ENCODE assay signal across 9 cellular contexts in genomic region chr1:203636306-203636705, GRCh38. TPM values are rescaled to one million over a fixed set of nuclear protein-coding genes. Genes with fewer than 3 reads are reported as not detected.
DNase-seq lines count a peak whose midpoint lies in the region; TF ChIP-seq lines count a peak whose summit lies in the region.
"Had no signal": no experiment of that assay in that cellular context is flagged by ENCODE, and none has a peak within 500 bp of the region (broad histone marks: within the 10 kb centered on the region; RNA-seq: fewer than 3 reads in every experiment).

No MANE protein-coding gene starts in this region.

- H3K4me1 Mint-ChIP-seq in activated CD4-positive, alpha-beta memory T cell treated with anti-CD3 and anti-CD28 coated beads for 36 hours (ENCODE audit: low read depth), result peaks cover 59% of the 10 kb centered on the region

- H3K18ac ChIP-seq in neuronal stem cell (ENCODE audit: low read length), result peak overlapping the region; percentile 5

- H3K4ac ChIP-seq in neuronal stem cell (ENCODE audit: low read length), result no peak overlapping the region

- no peaks in the 10 kb centered on the region for H3K36me3 ChIP-seq in neuronal stem cell (replicated peaks in 1 of 2; ENCODE audit: control insufficient read depth in 2 of 2, insufficient read depth in 2 of 2, low read length in 2 of 2)

- H3K4me2 ChIP-seq in neuronal stem cell (ENCODE audit: insufficient read depth, low read length, poor library complexity, severe bottlenecking), result no peak overlapping the region

- CTCF ChIA-PET in AG04450 (lab: Charles Lee), result no interaction called here
- CTCF ChIA-PET in activated CD4-positive, alpha-beta memory T cell treated with anti-CD3 and anti-CD28 coated beads for 36 hours (lab: Charles Lee), result interaction anchor here (1.4 kb wide), 1 partner anchor 29 kb away, joined by 4 read pairs; no protein-coding TSS in a partner anchor

- H2BK12ac ChIP-seq in neuronal stem cell (ENCODE audit: low read length), result no peak overlapping the region

- H3K14ac ChIP-seq in neuronal stem cell (ENCODE audit: low read length), result no peak overlapping the region

- H3K27ac ChIP-seq in AG04450 (ENCODE audit: low read depth, low read length) (peak overlapping the region; percentile 31), epithelial cell of prostate (peak overlapping the region; percentile 48), neuronal stem cell (replicated peaks; ENCODE audit: low read length) (no peak overlapping the region)

- no peaks in the 10 kb centered on the region for H3K27me3 ChIP-seq in AG04450 (ENCODE audit: control insufficient read depth, insufficient read depth, low read length)
- H3K27me3 ChIP-seq in neuronal stem cell (ENCODE audit: control insufficient read depth in 3 of 3, insufficient read depth in 3 of 3, low read depth in 1 of 3, low read length in 3 of 3), result no peaks in the 10 kb centered on the region

- no peak overlapping the region for H2BK120ac ChIP-seq in neuronal stem cell (ENCODE audit: low read depth, low read length)

- H3K9ac ChIP-seq in neuronal stem cell (ENCODE audit: low read depth, low read length, poor library complexity), result no peak overlapping the region

- H3K36me3 Mint-ChIP-seq in activated CD4-positive, alpha-beta memory T cell treated with anti-CD3 and anti-CD28 coated beads for 36 hours, result peaks cover 9% of the 10 kb centered on the region

- H3K4me3 ChIP-seq in AG04450 (ENCODE audit: low read depth, low read length) (no peak overlapping the region), neuronal stem cell (ENCODE audit: low read length in 2 of 2) (no peak overlapping the region)

- no peak overlapping the region for H2BK15ac ChIP-seq in neuronal stem cell (ENCODE audit: low read length)

- H3K9me3 Mint-ChIP-seq in activated CD4-positive, alpha-beta memory T cell treated with anti-CD3 and anti-CD28 coated beads for 36 hours, result no peaks in the 10 kb centered on the region

- DNase-seq in AG04450 (ENCODE audit: low read depth, low spot score) (no peak), M059J (ENCODE audit: low read depth) (peak; percentile 61), epithelial cell of prostate (ENCODE audit: low read depth, low spot score) (peak; percentile 72), neuronal stem cell (ENCODE audit: low spot score) (no peak), germinal center (ENCODE audit: low spot score) (no peak), cerebellum (ENCODE audit: low spot score) (no peak)
- no peak for DNase-seq in stimulated activated CD4-positive, alpha-beta T cell treated with anti-CD3 and anti-CD28 coated beads, Interleukin-4, amount 100 ng/mL, for 4 hours
- no peak for DNase-seq in activated CD4-positive, alpha-beta memory T cell treated with anti-CD3 and anti-CD28 coated beads for 36 hours
- DNase-seq: NCI-H2171 treated with DMSO at 0.1 percent for 48 hours had no signal

- H3K79me1 ChIP-seq in neuronal stem cell (ENCODE audit: low read depth, low read length), result peaks cover 6% of the 10 kb centered on the region

- H3K4me1 ChIP-seq in neuronal stem cell (ENCODE audit: control insufficient read depth in 2 of 2, insufficient read depth in 1 of 2, low read depth in 1 of 2, low read length in 2 of 2), result peaks cover 0 to 9% of the 10 kb centered on the region in 2 donors

- no CpG with 5 or more reads among the region's 7 CpGs for WGBS in neuronal stem cell (ENCODE audit: extremely low coverage in 2 of 2, insufficient read length in 2 of 2, insufficient replicate concordance in 1 of 2), 2 donors

- no peak overlapping the region for H2AFZ ChIP-seq in neuronal stem cell (ENCODE audit: low read length)

- no peak overlapping the region for H3K4me3 Mint-ChIP-seq in activated CD4-positive, alpha-beta memory T cell treated with anti-CD3 and anti-CD28 coated beads for 36 hours

- POLR2A ChIA-PET in AG04450 (lab: Yijun Ruan, JAX), result no interaction called here
- POLR2A ChIA-PET in activated CD4-positive, alpha-beta memory T cell treated with anti-CD3 and anti-CD28 coated beads for 36 hours (lab: Charles Lee), result interaction anchor here (1.9 kb wide), 1 partner anchor 12 kb away, joined by 8 read pairs; no protein-coding TSS in a partner anchor

- no peak overlapping the region for H3K27ac Mint-ChIP-seq in activated CD4-positive, alpha-beta memory T cell treated with anti-CD3 and anti-CD28 coated beads for 36 hours

- no peak for TF ChIP-seq CTCF in AG04450 (IDR thresholded peaks at IDR 0.05; ENCODE audit: low read depth, low read length)

- no peak overlapping the region for H4K8ac ChIP-seq in neuronal stem cell (ENCODE audit: low read depth, low read length)

- H2AK5ac ChIP-seq in neuronal stem cell (ENCODE audit: low read depth, low read length), result no peak overlapping the region

- H2BK5ac ChIP-seq in neuronal stem cell (ENCODE audit: low read length), result no peak overlapping the region

- no peak overlapping the region for H4K91ac ChIP-seq in neuronal stem cell (ENCODE audit: low read depth, low read length, poor library complexity)

- H3K23ac ChIP-seq in neuronal stem cell (ENCODE audit: low read depth, low read length, poor library complexity), result no peak overlapping the region

- intact Hi-C loops in activated CD4-positive, alpha-beta memory T cell treated with anti-CD3 and anti-CD28 coated beads for 36 hours (cut with micrococcal nuclease), result no loop called here

- H3K9me3 ChIP-seq in AG04450 (ENCODE audit: control insufficient read depth, insufficient read depth, low read length) (no peaks in the 10 kb centered on the region), neuronal stem cell (replicated peaks in 1 of 2; ENCODE audit: control insufficient read depth in 2 of 2, insufficient read depth in 1 of 2, low read depth in 1 of 2, low read length in 2 of 2) (no peaks in the 10 kb centered on the region)

- no peaks in the 10 kb centered on the region for H3K27me3 Mint-ChIP-seq in activated CD4-positive, alpha-beta memory T cell treated with anti-CD3 and anti-CD28 coated beads for 36 hours

RNA-seq across cellular contexts. Expression of gene ATP2B4, which starts 9.7 kb away (rescaled TPM):
- polyA plus RNA-seq in AG04450 (2011; rRNA removed), result 168 and 204 TPM in 2 replicates
- polyA minus RNA-seq in AG04450 (2011; rRNA and poly(A)+ RNA removed), result 319 and 332 TPM in 2 replicates
- total RNA-seq in M059J (2014; rRNA removed; shearing (Covaris generic)), result 55.2 and 85.4 TPM in 2 replicates
- 22.6 TPM for polyA plus RNA-seq in neuronal stem cell (2013, experiment 1 of 2)
- polyA plus RNA-seq in neuronal stem cell (2013, experiment 2 of 2), result 22.2 TPM
- 10 to 100 TPM; 48.1 to 52.7 TPM for total RNA-seq in activated CD4-positive, alpha-beta memory T cell treated with anti-CD3 and anti-CD28 coated beads for 36 hours
- 53.0 TPM for total RNA-seq in cerebellum

Comparison
In these comparisons a context has a peak if more than half of its experiments do, and no peak if none do; other contexts are left out.
1. DNase-seq: peak in M059J (single experiment) and epithelial cell of prostate (single experiment); none in AG04450 (single experiment), neuronal stem cell (single experiment), germinal center (single experiment), stimulated activated CD4-positive, alpha-beta T cell treated with anti-CD3 and anti-CD28 coated beads, Interleukin-4, amount 100 ng/mL, for 4 hours (0 of 2), activated CD4-positive, alpha-beta memory T cell treated with anti-CD3 and anti-CD28 coated beads for 36 hours (single experiment) and cerebellum (single experiment).